Comparison of ENCODE assay signal across 12 cellular contexts in genomic region chr5:139593716-139594319, GRCh38. TPM values are rescaled to one million over a fixed set of nuclear protein-coding genes. Genes with fewer than 3 reads are reported as not detected.
A peak's percentile ranks its signal among the peaks of the same experiment; 100 is the strongest.
DNase-seq lines count a peak whose midpoint lies in the region; ATAC-seq and TF ChIP-seq lines count a peak whose summit lies in the region.
"Had no signal": no experiment of that assay in that cellular context is flagged by ENCODE, and none has a peak within 500 bp of the region (broad histone marks: within the 10 kb centered on the region; RNA-seq: fewer than 3 reads in every experiment).

No MANE protein-coding gene starts in this region.

- no peak for TF ChIP-seq POLR2A in tibial nerve (IDR thresholded peaks at IDR 0.05)

- DNase-seq in ACHN, result peak; percentile 48
- peak; percentile 35 for DNase-seq in fibroblast of villous mesenchyme (ENCODE audit: low read depth)
- no peak for DNase-seq in tibial nerve (ENCODE audit: low spot score in 2 of 2)
- no peak for DNase-seq in GF-D8 (lab: John Stamatoyannopoulos, UW)
- no peak for DNase-seq in ureter (ENCODE audit: low spot score)
- DNase-seq: H7, NCI-H1417 treated with DMSO at 0.1 percent for 48 hours had no signal

- no peak for ATAC-seq in GM21786 (IDR thresholded peaks at IDR 0.05; ENCODE audit: unreplicated experiment)
- ATAC-seq: sciatic nerve, WTC11 had no signal

- H3K79me2 ChIP-seq in SU-DHL-6 (ENCODE audit: insufficient read depth, low read length), result peaks cover 100% of the 10 kb centered on the region

- TF ChIP-seq EP300 in tibial nerve (IDR thresholded peaks at IDR 0.05), result no peak

- H3K9ac ChIP-seq in SU-DHL-6 (ENCODE audit: low read length), result no peak overlapping the region

- in situ Hi-C loops in ACHN (cut with HindIII; ENCODE audit: low pct_ligation_motif_present, low pct_unique_long_range_greater_than_20kb, low sequenced_read_pairs), result no loop called here

- H3K4me3 ChIP-seq in GM08714 (ENCODE audit: low read length) (peak overlapping the region; percentile 26; the same call in 1 of the 2 replicates), SU-DHL-6 (ENCODE audit: insufficient read depth, low read length, poor library complexity, severe bottlenecking) (no peak overlapping the region), fibroblast of villous mesenchyme (ENCODE audit: low read depth, low read length) (no peak overlapping the region), tibial nerve (no peak overlapping the region)

- no peak overlapping the region for H2AFZ ChIP-seq in SU-DHL-6 (ENCODE audit: low read depth, low read length, severe bottlenecking)

- H3K4me2 ChIP-seq in SU-DHL-6 (ENCODE audit: low read depth, low read length, poor library complexity, severe bottlenecking), result no peak overlapping the region

- TF ChIP-seq CTCF in SU-DHL-6 (IDR thresholded peaks at IDR 0.05; ENCODE audit: insufficient read depth, low read length, poor library complexity, severe bottlenecking) (no peak), fibroblast of villous mesenchyme (IDR thresholded peaks at IDR 0.05; ENCODE audit: insufficient read depth, low read depth, low read length) (no peak), tibial nerve (IDR thresholded peaks at IDR 0.05) (no peak)

- H3K9me2 ChIP-seq in SU-DHL-6 (replicated peaks; ENCODE audit: insufficient read depth, low read length), result no peaks in the 10 kb centered on the region

- peaks cover 8% of the 10 kb centered on the region; the same call in 1 of the 2 replicates for H4K20me1 ChIP-seq in SU-DHL-6 (ENCODE audit: low read depth, low read length)

- H3F3A ChIP-seq in SU-DHL-6 (ENCODE audit: insufficient read depth), result peaks cover 17% of the 10 kb centered on the region

- H3K27me3 ChIP-seq in SU-DHL-6 (ENCODE audit: low read length) (no peaks in the 10 kb centered on the region), tibial nerve (no peaks in the 10 kb centered on the region)

- no peaks in the 10 kb centered on the region for H3K9me3 ChIP-seq in SU-DHL-6 (ENCODE audit: insufficient read depth, low read length)
- H3K9me3 ChIP-seq in tibial nerve, result peaks cover 0 to 4% (median 0%) of the 10 kb centered on the region in 4 donors

- peaks cover 0 to 23% (median 6%) of the 10 kb centered on the region in 4 donors for H3K4me1 ChIP-seq in tibial nerve

- 28 to 38% methylated on average over 3 of the region's 3 CpGs for WGBS in tibial nerve, 2 donors

- H3K27ac ChIP-seq in SU-DHL-6 (ENCODE audit: low read depth, low read length) (0 out of 2 replicates have a peak overlapping the region, but pooled peaks have one; percentile 0), tibial nerve (no peak overlapping the region)

- H3K36me3 ChIP-seq in SU-DHL-6 (ENCODE audit: low read length) (no peaks in the 10 kb centered on the region; the same call in 1 of the 2 replicates), tibial nerve (peaks cover 0 to 4% (median 2%) of the 10 kb centered on the region in 3 donors)

RNA-seq across cellular contexts. Expression of gene UBE2D2, which starts 32.7 kb away (rescaled TPM):
- total RNA-seq in fibroblast of villous mesenchyme, result 53.8 and 56.6 TPM in 2 replicates
- 100 to 1,000 TPM in 2 of 4 donors, 10 to 100 TPM in 2; 85.9 to 118 (median 99.7) TPM for total RNA-seq in tibial nerve
- 180 TPM for total RNA-seq in ureter

RNA-seq across cellular contexts. Expression of gene CXXC5, which starts 54.3 kb away (rescaled TPM):
- total RNA-seq in fibroblast of villous mesenchyme (75.4 and 79.5 TPM in 2 replicates), tibial nerve (10 to 100 TPM; 45.0 to 80.4 (median 67.0) TPM), ureter (28.7 TPM)

Comparison
In these comparisons a context has a peak if more than half of its experiments do, and no peak if none do; other contexts are left out.
1. DNase-seq: peak in ACHN (single experiment) and fibroblast of villous mesenchyme (single experiment); none in tibial nerve (0 of 2), GF-D8 (single experiment) and ureter (single experiment).